1 cellular context compared by ENCODE assay signal in genomic region chr13:49314344-49314882, GRCh38.
TF ChIP-seq lines count a peak whose summit lies in the region.

No MANE protein-coding gene starts in this region.

TF ChIP-seq in K562, 482 proteins besides CTCF, POLR2A, EP300 and RAD21 (continued from another document):
- TF ChIP-seq CHD4 (IDR thresholded peaks at IDR 0.05; ENCODE audit: insufficient read depth, insufficient replicate concordance, low read depth, low read length, poor library complexity, severe bottlenecking) (peak; percentile 74), ZNF274 (IDR thresholded peaks at IDR 0.05; ENCODE audit: borderline replicate concordance, low read depth, low read length) (no peak), RBM25 (IDR thresholded peaks at IDR 0.05; ENCODE audit: low read depth, low read length, severe bottlenecking) (peak; percentile 90), GTF2F1 (IDR thresholded peaks at IDR 0.05; ENCODE audit: low read depth, low read length) (no peak), KDM1A (IDR thresholded peaks at IDR 0.05) (peak; percentile 52 to 62; a peak in 2 of 4 replicates), HSF4 (CRISPR knock-in tag; IDR thresholded peaks at IDR 0.05; ENCODE audit: borderline replicate concordance) (no peak), GABPB1 (CRISPR knock-in tag; IDR thresholded peaks at IDR 0.05) (no peak), MLLT1 (IDR thresholded peaks at IDR 0.05) (no peak), EZH2 (IDR thresholded peaks at IDR 0.05; ENCODE audit: borderline replicate concordance, low read depth, low read length) (no peak), ZNF324 (CRISPR knock-in tag; IDR thresholded peaks at IDR 0.05) (no peak), RCOR1 (IDR thresholded peaks at IDR 0.05; ENCODE audit: borderline replicate concordance in 1 of 2, low read depth in 2 of 2, low read length in 2 of 2) (peak in 1 of 2 experiments; percentile 48; a peak in 1 of 4 replicates), POU5F1 (IDR thresholded peaks at IDR 0.05; ENCODE audit: borderline replicate concordance, low read depth, low read length, partially characterized antibody) (no peak), RFX7 (CRISPR knock-in tag; IDR thresholded peaks at IDR 0.05) (no peak), NRF1 (conservative IDR thresholded peaks at IDR 0.05 in 1 of 2, IDR thresholded peaks at IDR 0.05 in 1 of 2) (no peak)
